ENCODE assay signal across 1 cellular context in genomic region chr1:162697140-162697895, GRCh38.
TF ChIP-seq lines count a peak whose summit lies in the region.

No MANE protein-coding gene starts in this region.

TF ChIP-seq in HEK293, 187 proteins besides CTCF, POLR2A, EP300 and RAD21 (continued from another document):
- TF ChIP-seq PRDM4 (tag by site-specific recombination; IDR thresholded peaks at IDR 0.05) (peak; percentile 86), ZNF830 (tag by site-specific recombination; IDR thresholded peaks at IDR 0.05; ENCODE audit: low read depth) (no peak), ZNF112 (tag by site-specific recombination; IDR thresholded peaks at IDR 0.05) (no peak), ZSCAN5A (tag by site-specific recombination; IDR thresholded peaks at IDR 0.05) (no peak)
